ENCODE assay signal across 30 cellular contexts in genomic region chr14:101561897-101562490, GRCh38. TPM values are rescaled to one million over a fixed set of nuclear protein-coding genes. Genes with fewer than 3 reads are reported as not detected.
DNase-seq lines count a peak whose midpoint lies in the region; ATAC-seq, FAIRE-seq and TF ChIP-seq lines count a peak whose summit lies in the region.
"Had no signal": no experiment of that assay in that cellular context is flagged by ENCODE, and none has a peak within 500 bp of the region (broad histone marks: within the 10 kb centered on the region; RNA-seq: fewer than 3 reads in every experiment).

No MANE protein-coding gene starts in this region.

- BruUV-seq in OCI-LY7 (replicated peaks; lab: Mats Ljungman, UMichigan): no TSS peak

- TF ChIP-seq CTCF in activated CD8-positive, alpha-beta T cell treated with anti-CD3 and anti-CD28 coated beads for 36 hours (IDR thresholded peaks at IDR 0.05): no peak
- no peak for TF ChIP-seq CTCF in OCI-LY7 (conservative IDR thresholded peaks at IDR 0.05; ENCODE audit: low read length)
- no peak for TF ChIP-seq CTCF in mesothelial cell of epicardium (IDR thresholded peaks at IDR 0.05; ENCODE audit: unreplicated experiment)
- no peak for TF ChIP-seq CTCF in osteoblast (IDR thresholded peaks at IDR 0.05; ENCODE audit: extremely low read depth, low read depth, low read length)

- H3K4me1 ChIP-seq in OCI-LY7 (ENCODE audit: insufficient read depth, low read length, poor library complexity, severe bottlenecking) (peaks cover 21% of the 10 kb centered on the region), osteoblast (ENCODE audit: insufficient read depth, low read length) (no peaks in the 10 kb centered on the region)
- H3K4me1 ChIP-seq: adrenal gland, pancreas had no signal

- DNase-seq in activated CD8-positive, alpha-beta T cell treated with anti-CD3 and anti-CD28 coated beads, Interleukin-2, amount 10 ng/mL, durations not matched to agents 7 days and 5 days: no peak
- DNase-seq in activated CD8-positive, alpha-beta T cell treated with anti-CD3 and anti-CD28 coated beads for 36 hours: no peak
- DNase-seq in OCI-LY7 (ENCODE audit: low spot score) (no peak), mesothelial cell of epicardium (ENCODE audit: low spot score in 2 of 2, unreplicated experiment in 2 of 2) (no peak), osteoblast (ENCODE audit: insufficient read length, low spot score, missing footprints) (peak; percentile 87), HTR-8/SVneo (ENCODE audit: insufficient read length, low spot score) (no peak), GM19239 (ENCODE audit: insufficient read length, low spot score) (no peak), epidermal melanocyte (ENCODE audit: insufficient read length, low spot score) (no peak)
- DNase-seq: activated CD4-positive, alpha-beta T cell treated with anti-CD3 and anti-CD28 coated beads, Interleukin-2, amount 10 ng/mL, durations not matched to agents 24 days and 14 days; adrenal gland; AML-193; CD8-positive, alpha-beta memory T cell; effector CD8-positive, alpha-beta T cell; head of caudate nucleus; NCI-H187 treated with DMSO at 0.1 percent for 48 hours; NCI-H526 treated with DMSO at 0.1 percent for 48 hours; stimulated activated CD4-positive, alpha-beta T cell treated with anti-CD3 and anti-CD28 coated beads, Interleukin-1b, Interleukin-23, amount 100 ng/mL, for 48 hours; stimulated activated CD8-positive, alpha-beta memory T cell treated with anti-CD3 and anti-CD28 coated beads, Interleukin-4, amount 100 ng/mL, for 48 hours; T-helper 9 cell had no signal

- H4K20me1 ChIP-seq in OCI-LY7 (ENCODE audit: insufficient read depth, low read length) (no peaks in the 10 kb centered on the region), osteoblast (ENCODE audit: insufficient read depth, low read length) (peaks cover 3% of the 10 kb centered on the region)

- intact Hi-C loops in activated CD8-positive, alpha-beta T cell treated with anti-CD3 and anti-CD28 coated beads for 36 hours (cut with micrococcal nuclease): no loop called here
- intact Hi-C loops in OCI-LY7 (cut with micrococcal nuclease; ENCODE audit: unreplicated experiment): loop anchor here (10.0 kb wide), 1 partner anchor 197 kb away; no protein-coding TSS in a partner anchor

- CTCF ChIA-PET in activated CD8-positive, alpha-beta T cell treated with anti-CD3 and anti-CD28 coated beads, Interleukin-2, amount 10 ng/mL, durations not matched to agents 7 days and 5 days (lab: Charles Lee): no interaction called here
- CTCF ChIA-PET in activated CD8-positive, alpha-beta T cell treated with anti-CD3 and anti-CD28 coated beads for 36 hours (lab: Charles Lee): no interaction called here
- CTCF ChIA-PET in OCI-LY7 (lab: Charles Lee; ENCODE audit: unreplicated experiment): interaction anchor here (0.7 kb wide), 1 partner anchor 948 kb away, joined by 15 read pairs; no protein-coding TSS in a partner anchor

- peaks cover 67% of the 10 kb centered on the region for H3K27me3 Mint-ChIP-seq in activated CD8-positive, alpha-beta T cell treated with anti-CD3 and anti-CD28 coated beads, Interleukin-2, amount 10 ng/mL, durations not matched to agents 7 days and 5 days (ENCODE audit: low read depth)
- H3K27me3 Mint-ChIP-seq in activated CD8-positive, alpha-beta T cell treated with anti-CD3 and anti-CD28 coated beads for 36 hours: peaks cover 66% of the 10 kb centered on the region
- peaks cover 90% of the 10 kb centered on the region for H3K27me3 Mint-ChIP-seq in mesothelial cell of epicardium (ENCODE audit: low read depth)

- peak overlapping the region; percentile 33 for H3K27ac ChIP-seq in OCI-LY7 (ENCODE audit: low read depth, low read length, poor library complexity, severe bottlenecking)
- H3K27ac ChIP-seq in osteoblast (ENCODE audit: low read depth, low read length): no peak overlapping the region
- H3K27ac ChIP-seq: adrenal gland, pancreas, right atrium auricular region, tibial nerve, VCaP had no signal

- H3K4me3 ChIP-seq in OCI-LY7 (ENCODE audit: low read depth, low read length, poor library complexity, severe bottlenecking) (no peak overlapping the region), osteoblast (ENCODE audit: insufficient read depth, low read length) (no peak overlapping the region)
- H3K4me3 ChIP-seq: lung, pancreas, right atrium auricular region, smooth muscle cell had no signal

- peaks cover 18% of the 10 kb centered on the region for H3K36me3 Mint-ChIP-seq in activated CD8-positive, alpha-beta T cell treated with anti-CD3 and anti-CD28 coated beads, Interleukin-2, amount 10 ng/mL, durations not matched to agents 7 days and 5 days (ENCODE audit: low read depth)
- peaks cover 7% of the 10 kb centered on the region for H3K36me3 Mint-ChIP-seq in activated CD8-positive, alpha-beta T cell treated with anti-CD3 and anti-CD28 coated beads for 36 hours (ENCODE audit: low read depth)
- peaks cover 2% of the 10 kb centered on the region for H3K36me3 Mint-ChIP-seq in mesothelial cell of epicardium
- H3K36me3 Mint-ChIP-seq: CD8-positive, alpha-beta memory T cell had no signal

- peak overlapping the region; percentile 64 for H3K4me2 ChIP-seq in OCI-LY7 (ENCODE audit: low read length)
- no peak overlapping the region for H3K4me2 ChIP-seq in osteoblast (ENCODE audit: insufficient read depth, low read length)

- H3K9me3 ChIP-seq in OCI-LY7 (ENCODE audit: low read length) (no peaks in the 10 kb centered on the region), osteoblast (ENCODE audit: low read depth, low read length) (no peaks in the 10 kb centered on the region)
- H3K9me3 ChIP-seq: pancreas had no signal

- no peak for ATAC-seq in activated CD8-positive, alpha-beta T cell treated with anti-CD3 and anti-CD28 coated beads, Interleukin-2, amount 10 ng/mL, durations not matched to agents 7 days and 5 days
- no peak for ATAC-seq in activated CD8-positive, alpha-beta T cell treated with anti-CD3 and anti-CD28 coated beads for 36 hours

- H3K79me2 ChIP-seq in OCI-LY7 (ENCODE audit: insufficient read depth, low read depth, low read length): no peaks in the 10 kb centered on the region
- H3K79me2 ChIP-seq in osteoblast (ENCODE audit: insufficient read depth, low read length): no peaks in the 10 kb centered on the region

- POLR2A ChIA-PET in activated CD8-positive, alpha-beta T cell treated with anti-CD3 and anti-CD28 coated beads, Interleukin-2, amount 10 ng/mL, durations not matched to agents 7 days and 5 days (lab: Charles Lee): no interaction called here
- POLR2A ChIA-PET in activated CD8-positive, alpha-beta T cell treated with anti-CD3 and anti-CD28 coated beads for 36 hours (lab: Charles Lee): no interaction called here
- POLR2A ChIA-PET in OCI-LY7 (lab: Charles Lee): interaction anchor here (0.6 kb wide), 1 partner anchor 1896 kb away, joined by 3 read pairs; no protein-coding TSS in a partner anchor

- H3K27ac Mint-ChIP-seq in activated CD8-positive, alpha-beta T cell treated with anti-CD3 and anti-CD28 coated beads, Interleukin-2, amount 10 ng/mL, durations not matched to agents 7 days and 5 days: no peak overlapping the region
- no peak overlapping the region for H3K27ac Mint-ChIP-seq in activated CD8-positive, alpha-beta T cell treated with anti-CD3 and anti-CD28 coated beads for 36 hours
- no peak overlapping the region for H3K27ac Mint-ChIP-seq in mesothelial cell of epicardium
- H3K27ac Mint-ChIP-seq: activated CD4-positive, alpha-beta T cell treated with anti-CD3 and anti-CD28 coated beads, Interleukin-2, amount 10 ng/mL, durations not matched to agents 24 days and 14 days; CD8-positive, alpha-beta memory T cell had no signal

- no peaks in the 10 kb centered on the region for H3K36me3 ChIP-seq in OCI-LY7 (ENCODE audit: insufficient read depth, low read length)
- H3K36me3 ChIP-seq in osteoblast (ENCODE audit: insufficient read depth, low read length): no peaks in the 10 kb centered on the region
- H3K36me3 ChIP-seq: adrenal gland, pancreas, right atrium auricular region had no signal

- peak overlapping the region; percentile 48; the same call in 1 of the 2 replicates for H2AFZ ChIP-seq in OCI-LY7 (ENCODE audit: low read length)
- H2AFZ ChIP-seq in osteoblast (ENCODE audit: low read length): no peak overlapping the region

- H3K9me3 Mint-ChIP-seq in activated CD8-positive, alpha-beta T cell treated with anti-CD3 and anti-CD28 coated beads, Interleukin-2, amount 10 ng/mL, durations not matched to agents 7 days and 5 days (ENCODE audit: insufficient read depth): peaks cover 11% of the 10 kb centered on the region
- H3K9me3 Mint-ChIP-seq in activated CD8-positive, alpha-beta T cell treated with anti-CD3 and anti-CD28 coated beads for 36 hours: peaks cover 5% of the 10 kb centered on the region
- no peaks in the 10 kb centered on the region for H3K9me3 Mint-ChIP-seq in mesothelial cell of epicardium

- H3K9me2 ChIP-seq in OCI-LY7 (ENCODE audit: insufficient read depth, low read length): no peaks in the 10 kb centered on the region

- H3K4me1 Mint-ChIP-seq in activated CD8-positive, alpha-beta T cell treated with anti-CD3 and anti-CD28 coated beads, Interleukin-2, amount 10 ng/mL, durations not matched to agents 7 days and 5 days (ENCODE audit: low read depth): peaks cover 3% of the 10 kb centered on the region
- peaks cover 6% of the 10 kb centered on the region for H3K4me1 Mint-ChIP-seq in activated CD8-positive, alpha-beta T cell treated with anti-CD3 and anti-CD28 coated beads for 36 hours (ENCODE audit: low read depth)
- peaks cover 14% of the 10 kb centered on the region for H3K4me1 Mint-ChIP-seq in mesothelial cell of epicardium

- peak overlapping the region; percentile 38 for H3K4me3 Mint-ChIP-seq in activated CD8-positive, alpha-beta T cell treated with anti-CD3 and anti-CD28 coated beads, Interleukin-2, amount 10 ng/mL, durations not matched to agents 7 days and 5 days
- H3K4me3 Mint-ChIP-seq in activated CD8-positive, alpha-beta T cell treated with anti-CD3 and anti-CD28 coated beads for 36 hours: no peak overlapping the region
- peak overlapping the region; percentile 60 for H3K4me3 Mint-ChIP-seq in mesothelial cell of epicardium
- H3K4me3 Mint-ChIP-seq: activated CD4-positive, alpha-beta T cell treated with anti-CD3 and anti-CD28 coated beads, Interleukin-2, amount 10 ng/mL, durations not matched to agents 24 days and 14 days had no signal

- H3K27me3 ChIP-seq in osteoblast (ENCODE audit: insufficient read depth, low read length): peaks cover 82% of the 10 kb centered on the region

- FAIRE-seq in HTR-8/SVneo (lab: Jason Lieb, UNC) (no peak), GM19239 (lab: Jason Lieb, UNC) (no peak)
- FAIRE-seq: A204.1, colon, H54, pancreas had no signal

RNA-seq across cellular contexts. Expression of gene DIO3, which starts 0.7 kb away (rescaled TPM):
- not detected for total RNA-seq in activated CD8-positive, alpha-beta T cell treated with anti-CD3 and anti-CD28 coated beads, Interleukin-2, amount 10 ng/mL, durations not matched to agents 7 days and 5 days
- not detected for total RNA-seq in activated CD8-positive, alpha-beta T cell treated with anti-CD3 and anti-CD28 coated beads for 36 hours
- 0.10 TPM in 1 of 2 replicates, not detected in the other for total RNA-seq in OCI-LY7 (2014; rRNA removed; shearing (Covaris generic))
- not detected in 2 replicates for total RNA-seq in OCI-LY7 (2022)
- 31.0 to 35.8 TPM (median 35.6 TPM) in 3 replicates for total RNA-seq in mesothelial cell of epicardium
- not detected in 2 replicates for total RNA-seq in osteoblast
- total RNA-seq: activated CD4-positive, alpha-beta T cell treated with anti-CD3 and anti-CD28 coated beads, Interleukin-2, amount 10 ng/mL, durations not matched to agents 24 days and 14 days; CD8-positive, alpha-beta memory T cell; fibroblast of villous mesenchyme; M059J had no signal

Comparison
In these comparisons a context has a peak if more than half of its experiments do, and no peak if none do; other contexts are left out.
1. RNA of gene DIO3, which starts 0.7 kb away (total RNA-seq): 31.0 to 35.8 TPM in mesothelial cell of epicardium; 0.10 TPM in OCI-LY7, not detected in activated CD8-positive, alpha-beta T cell treated with anti-CD3 and anti-CD28 coated beads, Interleukin-2, amount 10 ng/mL, durations not matched to agents 7 days and 5 days, not detected in activated CD8-positive, alpha-beta T cell treated with anti-CD3 and anti-CD28 coated beads for 36 hours and not detected in osteoblast; every median in the first group is over 10 times any median in the second.